Comparison of ENCODE assay signal across 8 cellular contexts in the genomic region with DNA sequence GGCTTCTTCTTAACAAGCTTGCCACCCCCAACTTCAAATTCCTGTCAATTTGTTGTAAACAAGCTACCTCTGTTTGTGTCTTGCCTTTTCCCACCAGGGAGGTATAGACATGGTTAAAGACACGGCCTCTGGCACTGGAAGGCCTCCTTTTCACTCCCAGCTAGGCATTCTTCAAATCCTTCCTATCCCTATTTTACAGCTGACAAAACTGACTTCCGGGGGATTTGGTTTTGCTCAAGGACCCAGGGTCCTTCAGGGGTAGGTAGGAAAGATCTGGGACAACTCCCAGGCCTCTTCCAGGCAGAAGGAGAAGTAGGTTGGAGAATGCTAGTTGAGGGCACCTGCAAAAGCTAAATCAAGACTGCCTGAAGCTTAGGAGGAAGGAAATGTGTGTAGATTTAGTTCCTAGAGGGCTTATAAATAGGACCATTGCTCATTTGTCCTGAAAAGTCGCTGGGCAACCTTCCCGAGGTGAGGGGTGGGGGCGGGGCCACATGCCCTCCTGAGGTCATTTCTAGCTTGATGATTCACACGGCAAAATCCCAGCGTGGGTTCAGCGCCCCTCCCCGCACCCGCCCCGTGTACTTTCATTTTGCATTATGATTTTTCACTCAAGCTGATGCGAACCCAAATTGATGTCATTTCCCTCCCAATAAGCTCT. TPM values are rescaled to one million over a fixed set of nuclear protein-coding genes. Genes with fewer than 3 reads are reported as not detected.
A peak's percentile ranks its signal among the peaks of the same experiment; 100 is the strongest.
DNase-seq lines count a peak whose midpoint lies in the region; ATAC-seq and TF ChIP-seq lines count a peak whose summit lies in the region.

No MANE protein-coding gene starts in this region.

- H3K9me3 Mint-ChIP-seq in CD8-positive, alpha-beta T cell: no peaks in the 10 kb centered on the region
- peaks cover 15% of the 10 kb centered on the region for H3K9me3 Mint-ChIP-seq in activated naive CD8-positive, alpha-beta T cell treated with anti-CD3 and anti-CD28 coated beads for 36 hours

- intact Hi-C loops in CD8-positive, alpha-beta T cell (cut with DNase I, micrococcal nuclease): loop anchor here in 1 of 2 experiments (2.0 kb wide), 1 partner anchor 36 kb away; a partner anchor contains a TSS

- POLR2A ChIA-PET in CD8-positive, alpha-beta T cell (lab: Charles Lee): interaction anchor here (0.8 kb wide), 1 partner anchor 8 kb away, joined by 3 read pairs; no protein-coding TSS in a partner anchor

- H3K4me1 Mint-ChIP-seq in CD8-positive, alpha-beta T cell (ENCODE audit: low read depth): peaks cover 14% of the 10 kb centered on the region
- H3K4me1 Mint-ChIP-seq in activated naive CD8-positive, alpha-beta T cell treated with anti-CD3 and anti-CD28 coated beads for 36 hours: peaks cover 32% of the 10 kb centered on the region

- H3K4me3 ChIP-seq in CD8-positive, alpha-beta T cell (ENCODE audit: low read depth, low read length): peak overlapping the region; percentile 40
- H3K4me3 ChIP-seq in HFF-Myc (replicated peaks; ENCODE audit: low read depth, low read length): peak overlapping the region; percentile 6

- peak overlapping the region; percentile 84 for H3K4me3 Mint-ChIP-seq in CD8-positive, alpha-beta T cell
- H3K4me3 Mint-ChIP-seq in activated naive CD8-positive, alpha-beta T cell treated with anti-CD3 and anti-CD28 coated beads for 36 hours: peak overlapping the region; percentile 47

- H3K36me3 Mint-ChIP-seq in CD8-positive, alpha-beta T cell: no peaks in the 10 kb centered on the region
- H3K36me3 Mint-ChIP-seq in activated naive CD8-positive, alpha-beta T cell treated with anti-CD3 and anti-CD28 coated beads for 36 hours: peaks cover 18% of the 10 kb centered on the region

- no peaks in the 10 kb centered on the region for H3K36me3 ChIP-seq in CD8-positive, alpha-beta T cell (ENCODE audit: insufficient read depth, low read length)

- peak; percentile 24 to 62 (median 51) for DNase-seq in CD8-positive, alpha-beta T cell
- DNase-seq in HFF-Myc (ENCODE audit: extremely low read depth, low read depth) (no peak), SW480 (ENCODE audit: low spot score) (peak; percentile 66), iPS-NIHi7 (ENCODE audit: extremely low spot score) (peak; percentile 63), DMS79 treated with DMSO at 0.1 percent for 48 hours (lab: John Stamatoyannopoulos, UW) (no peak)
- peak; percentile 72 for DNase-seq in activated naive CD8-positive, alpha-beta T cell treated with anti-CD3 and anti-CD28 coated beads for 36 hours
- DNase-seq in stimulated activated CD4-positive, alpha-beta T cell treated with anti-CD3 and anti-CD28 coated beads, Interleukin-15, amount 100 ng/mL, for 48 hours (ENCODE audit: low read depth in 2 of 2): peak; percentile 79 to 84

- no peaks in the 10 kb centered on the region for H3K27me3 ChIP-seq in CD8-positive, alpha-beta T cell (ENCODE audit: insufficient read depth, low read length)

- H3K27me3 Mint-ChIP-seq in CD8-positive, alpha-beta T cell (ENCODE audit: low read depth): no peaks in the 10 kb centered on the region
- no peaks in the 10 kb centered on the region for H3K27me3 Mint-ChIP-seq in activated naive CD8-positive, alpha-beta T cell treated with anti-CD3 and anti-CD28 coated beads for 36 hours

- CTCF ChIA-PET in CD8-positive, alpha-beta T cell (lab: Charles Lee): interaction anchor here (0.6 to 1.1 kb wide), 2 partner anchors 10 kb away, joined by 3 read pairs; no protein-coding TSS in a partner anchor

- H3K27ac Mint-ChIP-seq in CD8-positive, alpha-beta T cell: peak overlapping the region; percentile 69
- H3K27ac Mint-ChIP-seq in activated naive CD8-positive, alpha-beta T cell treated with anti-CD3 and anti-CD28 coated beads for 36 hours: peak overlapping the region; percentile 80

- no peak overlapping the region for H3K27ac ChIP-seq in CD8-positive, alpha-beta T cell (ENCODE audit: low read depth, low read length)

- TF ChIP-seq CTCF in CD8-positive, alpha-beta T cell (IDR thresholded peaks at IDR 0.05): no peak
- no peak for TF ChIP-seq CTCF in HFF-Myc (IDR thresholded peaks at IDR 0.05; ENCODE audit: low read depth, low read length, missing control alignments)

- peak; percentile 71 for ATAC-seq in CD8-positive, alpha-beta T cell
- no peak for ATAC-seq in HG03108 (IDR thresholded peaks at IDR 0.05; ENCODE audit: unreplicated experiment)

- H3K4me1 ChIP-seq in CD8-positive, alpha-beta T cell (ENCODE audit: insufficient read depth, low read length): peaks cover 4% of the 10 kb centered on the region

- no peaks in the 10 kb centered on the region for H3K9me3 ChIP-seq in CD8-positive, alpha-beta T cell (ENCODE audit: low read length)

RNA-seq across cellular contexts. Expression of a gene that starts 36.3 kb away (rescaled TPM):
- 10 to 100 TPM; 17.6 to 18.8 TPM for total RNA-seq in CD8-positive, alpha-beta T cell
- 10 to 100 TPM; 16.3 to 16.4 TPM for total RNA-seq in activated naive CD8-positive, alpha-beta T cell treated with anti-CD3 and anti-CD28 coated beads for 36 hours

Comparison
In these comparisons a context has a peak if more than half of its experiments do, and no peak if none do; other contexts are left out.
1. DNase-seq: peak in CD8-positive, alpha-beta T cell (7 of 7), SW480 (single experiment), activated naive CD8-positive, alpha-beta T cell treated with anti-CD3 and anti-CD28 coated beads for 36 hours (single experiment), iPS-NIHi7 (single experiment) and stimulated activated CD4-positive, alpha-beta T cell treated with anti-CD3 and anti-CD28 coated beads, Interleukin-15, amount 100 ng/mL, for 48 hours (2 of 2); none in HFF-Myc (single experiment) and DMS79 treated with DMSO at 0.1 percent for 48 hours (single experiment).